Comparison of ENCODE assay signal across 19 cellular contexts in genomic region chr18:74468547-74469014, GRCh38. TPM values are rescaled to one million over a fixed set of nuclear protein-coding genes. Genes with fewer than 3 reads are reported as not detected.
DNase-seq lines count a peak whose midpoint lies in the region; ATAC-seq, FAIRE-seq and TF ChIP-seq lines count a peak whose summit lies in the region.
"Had no signal": no experiment of that assay in that cellular context is flagged by ENCODE, and none has a peak within 500 bp of the region (broad histone marks: within the 10 kb centered on the region; RNA-seq: fewer than 3 reads in every experiment).

No MANE protein-coding gene starts in this region.

- DNase-seq in DMS53 (lab: John Stamatoyannopoulos, UW) = peak; percentile 24
- DNase-seq in DMS53 treated with DMSO at 0.1 percent for 48 hours (lab: John Stamatoyannopoulos, UW; ENCODE audit: unreplicated experiment) = no peak
- DNase-seq in dermis blood vessel endothelial cell = peak; percentile 62
- peak; percentile 25 for DNase-seq in inferior parietal cortex (ENCODE audit: extremely low spot score)
- DNase-seq in superior temporal gyrus (ENCODE audit: extremely low spot score) = peak; percentile 57
- no peak for DNase-seq in tibial nerve (ENCODE audit: low spot score in 2 of 2)
- DNase-seq in HTR-8/SVneo (ENCODE audit: insufficient read length, low spot score) = no peak
- DNase-seq: activated B cell treated with CpG ODN at 0.5 μM for 24 hours; activated naive CD4-positive, alpha-beta T cell; kidney; NCI-H1436 treated with DMSO at 0.1 percent for 48 hours; OCI-M1 had no signal

- TF ChIP-seq POLR2A in tibial nerve (IDR thresholded peaks at IDR 0.05) = no peak

- H3K9me3 ChIP-seq in tibial nerve = no peaks in the 10 kb centered on the region

- no peak for FAIRE-seq in HTR-8/SVneo (lab: Jason Lieb, UNC)
- FAIRE-seq: GM12892, kidney had no signal

- 26 to 31% methylated on average over 3 of the region's 3 CpGs for WGBS in tibial nerve, 2 donors

- H3K27me3 ChIP-seq in tibial nerve = no peaks in the 10 kb centered on the region
- H3K27me3 ChIP-seq: cardiac muscle cell had no signal

- no peaks in the 10 kb centered on the region for H3K36me3 ChIP-seq in tibial nerve
- H3K36me3 ChIP-seq: cardiac muscle cell had no signal

- H3K27ac ChIP-seq in tibial nerve = no peak overlapping the region
- H3K27ac ChIP-seq: 22Rv1, cardiac muscle cell, KMS-11 had no signal

- no peak for TF ChIP-seq EP300 in tibial nerve (IDR thresholded peaks at IDR 0.05)

- no peak overlapping the region for H3K4me3 ChIP-seq in tibial nerve
- H3K4me3 ChIP-seq: cardiac muscle cell had no signal

- no peak for TF ChIP-seq CTCF in tibial nerve (IDR thresholded peaks at IDR 0.05)

- no peak for ATAC-seq in GM21360 (IDR thresholded peaks at IDR 0.05; ENCODE audit: unreplicated experiment)

- H3K4me1 ChIP-seq in tibial nerve = peaks cover 0 to 7% (median 0%) of the 10 kb centered on the region in 4 donors

RNA-seq across cellular contexts. Expression of gene DIPK1C, which starts 11.5 kb away (rescaled TPM):
- total RNA-seq in dermis blood vessel endothelial cell (not detected in 2 replicates), tibial nerve (1 to 10 TPM in 1 of 4 donors, under 1 TPM in 2, not detected in 1; 0.20 to 1.5 (median 0.44) TPM)
- total RNA-seq: activated B cell treated with CpG ODN at 0.5 μM for 24 hours, cardiac muscle cell, NCI-H460, osteocyte had no signal

RNA-seq across cellular contexts. Expression of gene CNDP2, which starts 27.6 kb away (rescaled TPM):
- total RNA-seq in dermis blood vessel endothelial cell (124 and 161 TPM in 2 replicates), tibial nerve (10 to 100 TPM; 71.8 to 87.8 (median 81.5) TPM)

Comparison
In these comparisons a context has a peak if more than half of its experiments do, and no peak if none do; other contexts are left out.
1. DNase-seq: peak in DMS53 (single experiment), dermis blood vessel endothelial cell (single experiment), inferior parietal cortex (single experiment) and superior temporal gyrus (single experiment); none in DMS53 treated with DMSO at 0.1 percent for 48 hours (single experiment), tibial nerve (0 of 2) and HTR-8/SVneo (single experiment).